ENCODE assay signal across 21 cellular contexts in genomic region chr22:27541831-27542230, GRCh38.
DNase-seq lines count a peak whose midpoint lies in the region; ATAC-seq, FAIRE-seq and TF ChIP-seq lines count a peak whose summit lies in the region.
"Had no signal": no experiment of that assay in that cellular context is flagged by ENCODE, and none has a peak within 500 bp of the region (broad histone marks: within the 10 kb centered on the region; RNA-seq: fewer than 3 reads in every experiment).

No MANE protein-coding gene starts in this region.

- no peak overlapping the region for H3K4me3 ChIP-seq in GM23338
- no peak overlapping the region for H3K4me3 ChIP-seq in HepG2 (replicated peaks in 1 of 3; ENCODE audit: insufficient read depth in 1 of 3, low read depth in 2 of 3, low read length in 3 of 3)
- H3K4me3 ChIP-seq in adrenal gland, result no peak overlapping the region
- no peak overlapping the region for H3K4me3 ChIP-seq in pancreas
- H3K4me3 ChIP-seq: SJSA1 had no signal

- H3K4me1 ChIP-seq in GM23338 (ENCODE audit: insufficient read depth) (peaks cover 14% of the 10 kb centered on the region; the same call in 1 of the 2 replicates), HepG2 (ENCODE audit: insufficient read depth, low read length) (no peaks in the 10 kb centered on the region), adrenal gland (replicated peaks in 1 of 2) (no peaks in the 10 kb centered on the region), pancreas (no peaks in the 10 kb centered on the region)
- H3K4me1 ChIP-seq: SJSA1 had no signal

- H3K9me3 ChIP-seq in HepG2 (ENCODE audit: low read length), result no peaks in the 10 kb centered on the region
- no peaks in the 10 kb centered on the region for H3K9me3 ChIP-seq in adrenal gland (replicated peaks in 1 of 3)
- H3K9me3 ChIP-seq in pancreas, result no peaks in the 10 kb centered on the region
- H3K9me3 ChIP-seq: SJSA1 had no signal

- 41% methylated on average over 14 of the region's 14 CpGs for WGBS in HepG2 (ENCODE audit: low lambda C conversion rate)
- WGBS in adrenal gland, 4 donors, result 86 to 91% (median 90%) methylated on average over 13 to 14 of the region's 14 CpGs
- WGBS in pancreas, 2 donors, result 86 to 91% methylated on average over 14 of the region's 14 CpGs

- ATAC-seq in GM23338, result no peak
- no peak for ATAC-seq in HepG2
- ATAC-seq in pancreas, result no peak
- ATAC-seq: PC-3 had no signal

- H2AFZ ChIP-seq in GM23338 (peak overlapping the region; percentile 61), HepG2 (ENCODE audit: low read length) (no peak overlapping the region)

- TF ChIP-seq RAD21 in HepG2 (CRISPR knock-in tag; IDR thresholded peaks at IDR 0.05), result no peak

- H3K36me3 Mint-ChIP-seq in GM23338 (ENCODE audit: low read depth) (no peaks in the 10 kb centered on the region), glutamatergic neuron (ENCODE audit: unreplicated experiment) (no peaks in the 10 kb centered on the region)

- no peak for TF ChIP-seq CTCF in GM23338 (conservative IDR thresholded peaks at IDR 0.05; ENCODE audit: low read depth in 2 of 2)
- no peak for TF ChIP-seq CTCF in glutamatergic neuron (IDR thresholded peaks at IDR 0.05; ENCODE audit: partially characterized antibody, unreplicated experiment)
- TF ChIP-seq CTCF in HepG2 (CRISPR knock-in tag; IDR thresholded peaks at IDR 0.05), result no peak
- no peak for TF ChIP-seq CTCF in adrenal gland (IDR thresholded peaks at IDR 0.05)
- no peak for TF ChIP-seq CTCF in pancreas (IDR thresholded peaks at IDR 0.05)

- intact Hi-C loops in HepG2 (cut with micrococcal nuclease; ENCODE audit: unreplicated experiment), result no loop called here
- intact Hi-C loops in adrenal gland (cut with DNase I), result no loop called here
- intact Hi-C loops in pancreas (cut with DNase I), result no loop called here

- H3K79me2 ChIP-seq in GM23338 (replicated peaks; ENCODE audit: insufficient read depth) (no peaks in the 10 kb centered on the region), HepG2 (ENCODE audit: insufficient read depth, low read length) (no peaks in the 10 kb centered on the region)

- H3F3A ChIP-seq in GM23338 (replicated peaks; ENCODE audit: low read depth), result 0 out of 2 replicates have a peak, but pooled peaks cover 3% of the 10 kb centered on the region

- no peak overlapping the region for H3K27ac ChIP-seq in GM23338 (ENCODE audit: low read depth)
- H3K27ac ChIP-seq in HepG2 (ENCODE audit: extremely low read length, insufficient read depth, low read length), result no peak overlapping the region
- H3K27ac ChIP-seq in adrenal gland, result no peak overlapping the region
- no peak overlapping the region for H3K27ac ChIP-seq in pancreas
- H3K27ac ChIP-seq: HL-60, SJSA1 had no signal

- H3K9ac ChIP-seq in HepG2 (ENCODE audit: insufficient read depth, low read depth, low read length), result no peak overlapping the region

- CTCF ChIA-PET in HepG2 (lab: Yijun Ruan, JAX; ENCODE audit: low intra/inter-chr PET ratio, low total read pairs), result no interaction called here

- TF ChIP-seq EP300 in HepG2 (IDR thresholded peaks at IDR 0.05; ENCODE audit: low read depth in 2 of 2, low read length in 2 of 2) (no peak), HepG2 (CRISPR knock-in tag; IDR thresholded peaks at IDR 0.05; ENCODE audit: borderline replicate concordance) (no peak)

- no peaks in the 10 kb centered on the region for H3K9me2 ChIP-seq in GM23338 (ENCODE audit: insufficient read depth)

- DNase-seq in COLO668 (lab: John Stamatoyannopoulos, UW; ENCODE audit: unreplicated experiment) (peak; percentile 33), GM23338 (ENCODE audit: low spot score) (no peak), NCI-H2227 (lab: John Stamatoyannopoulos, UW; ENCODE audit: unreplicated experiment) (peak; percentile 61), glutamatergic neuron (peak; percentile 29), HepG2 (ENCODE audit: low spot score) (no peak), adrenal gland (no peak), pancreas (no peak)
- no peak for DNase-seq in activated CD4-positive, alpha-beta T cell treated with anti-CD3 and anti-CD28 coated beads, Interleukin-2, amount 50 U/mL, for 1 hour
- DNase-seq: ACHN; AML-193; CD4-positive, alpha-beta T cell; DND-41; HCEC 1CT; NCI-H524 treated with DMSO at 0.1 percent for 48 hours; PC-3; SW 1271 had no signal

- FAIRE-seq in HepG2 (lab: Jason Lieb, UNC) (no peak), pancreas (lab: Jason Lieb, UNC) (no peak)
- FAIRE-seq: D721Med, G401.6, HTR-8/SVneo had no signal

- H3K4me2 ChIP-seq in GM23338 (no peak overlapping the region), HepG2 (ENCODE audit: low read depth, low read length) (no peak overlapping the region)

- in situ Hi-C loops in HepG2 (cut with HindIII; ENCODE audit: extremely low pct_ligation_motif_present, low pct_unique_long_range_greater_than_20kb), result no loop called here

- H3K4me3 Mint-ChIP-seq in GM23338, result no peak overlapping the region
- no peak overlapping the region for H3K4me3 Mint-ChIP-seq in glutamatergic neuron (ENCODE audit: unreplicated experiment)
- H3K4me3 Mint-ChIP-seq: CD4-positive, alpha-beta T cell had no signal

- H4K20me1 ChIP-seq in GM23338 (replicated peaks; ENCODE audit: insufficient read depth), result no peaks in the 10 kb centered on the region
- no peaks in the 10 kb centered on the region for H4K20me1 ChIP-seq in HepG2 (ENCODE audit: insufficient read depth, low read length)

- no peak for TF ChIP-seq POLR2A in HepG2 (IDR thresholded peaks at IDR 0.05; ENCODE audit: insufficient read depth in 1 of 2, low read depth in 2 of 2, low read length in 2 of 2)
- no peak for TF ChIP-seq POLR2A in adrenal gland (IDR thresholded peaks at IDR 0.05)

- H3K27me3 ChIP-seq in GM23338 (ENCODE audit: insufficient read depth), result no peaks in the 10 kb centered on the region
- H3K27me3 ChIP-seq in HepG2 (ENCODE audit: control insufficient read depth in 1 of 2, insufficient read depth in 2 of 2, low read length in 2 of 2), result peaks cover 0 to 27% of the 10 kb centered on the region in 2 experiments; a peak in 2 of 5 replicates
- no peaks in the 10 kb centered on the region for H3K27me3 ChIP-seq in adrenal gland
- H3K27me3 ChIP-seq in pancreas, result no peaks in the 10 kb centered on the region
- H3K27me3 ChIP-seq: SJSA1 had no signal

- peaks cover 45% of the 10 kb centered on the region for H3K4me1 Mint-ChIP-seq in GM23338
- H3K4me1 Mint-ChIP-seq in glutamatergic neuron (ENCODE audit: low read depth, unreplicated experiment), result peaks cover 19% of the 10 kb centered on the region

- POLR2A ChIA-PET in HepG2 (lab: Yijun Ruan, JAX), result no interaction called here

- H3K9me3 Mint-ChIP-seq in GM23338, result no peaks in the 10 kb centered on the region
- H3K9me3 Mint-ChIP-seq in glutamatergic neuron (ENCODE audit: unreplicated experiment), result peaks cover 4% of the 10 kb centered on the region
- H3K9me3 Mint-ChIP-seq: CD4-positive, alpha-beta T cell had no signal

- H3K27ac Mint-ChIP-seq in GM23338, result 0 out of 2 replicates have a peak overlapping the region, but pooled peaks have one; percentile 47
- H3K27ac Mint-ChIP-seq in glutamatergic neuron (ENCODE audit: unreplicated experiment), result no peak overlapping the region
- H3K27ac Mint-ChIP-seq: CD4-positive, alpha-beta T cell had no signal

- BruUV-seq in HepG2 (replicated peaks; lab: Mats Ljungman, UMichigan), result no TSS peak

- H3K27me3 Mint-ChIP-seq in GM23338 (ENCODE audit: insufficient read depth, low read depth, poor library complexity) (peaks cover 7% of the 10 kb centered on the region), glutamatergic neuron (ENCODE audit: unreplicated experiment) (peaks cover 4% of the 10 kb centered on the region)

- H3K36me3 ChIP-seq in GM23338 (ENCODE audit: insufficient read depth) (no peaks in the 10 kb centered on the region), HepG2 (replicated peaks in 1 of 2; ENCODE audit: control insufficient read depth in 1 of 2, insufficient read depth in 2 of 2, low read length in 2 of 2) (no peaks in the 10 kb centered on the region), adrenal gland (replicated peaks in 1 of 2) (no peaks in the 10 kb centered on the region), pancreas (no peaks in the 10 kb centered on the region)
- H3K36me3 ChIP-seq: SJSA1 had no signal

TF ChIP-seq in HepG2, 621 proteins besides CTCF, POLR2A, EP300 and RAD21:
- no peak for TF ChIP-seq TOE1 (CRISPR knock-in tag; IDR thresholded peaks at IDR 0.05)
TF ChIP-seq in HepG2: peak in this region for 0.

Comparison
In these comparisons a context has a peak if more than half of its experiments do, and no peak if none do; other contexts are left out.
1. DNase-seq: peak in COLO668 (single experiment), NCI-H2227 (single experiment) and glutamatergic neuron (single experiment); none in GM23338 (single experiment), activated CD4-positive, alpha-beta T cell treated with anti-CD3 and anti-CD28 coated beads, Interleukin-2, amount 50 U/mL, for 1 hour (single experiment), HepG2 (single experiment), adrenal gland (0 of 7) and pancreas (0 of 6).